Comparison of ENCODE assay signal across 9 cellular contexts in the genomic region with DNA sequence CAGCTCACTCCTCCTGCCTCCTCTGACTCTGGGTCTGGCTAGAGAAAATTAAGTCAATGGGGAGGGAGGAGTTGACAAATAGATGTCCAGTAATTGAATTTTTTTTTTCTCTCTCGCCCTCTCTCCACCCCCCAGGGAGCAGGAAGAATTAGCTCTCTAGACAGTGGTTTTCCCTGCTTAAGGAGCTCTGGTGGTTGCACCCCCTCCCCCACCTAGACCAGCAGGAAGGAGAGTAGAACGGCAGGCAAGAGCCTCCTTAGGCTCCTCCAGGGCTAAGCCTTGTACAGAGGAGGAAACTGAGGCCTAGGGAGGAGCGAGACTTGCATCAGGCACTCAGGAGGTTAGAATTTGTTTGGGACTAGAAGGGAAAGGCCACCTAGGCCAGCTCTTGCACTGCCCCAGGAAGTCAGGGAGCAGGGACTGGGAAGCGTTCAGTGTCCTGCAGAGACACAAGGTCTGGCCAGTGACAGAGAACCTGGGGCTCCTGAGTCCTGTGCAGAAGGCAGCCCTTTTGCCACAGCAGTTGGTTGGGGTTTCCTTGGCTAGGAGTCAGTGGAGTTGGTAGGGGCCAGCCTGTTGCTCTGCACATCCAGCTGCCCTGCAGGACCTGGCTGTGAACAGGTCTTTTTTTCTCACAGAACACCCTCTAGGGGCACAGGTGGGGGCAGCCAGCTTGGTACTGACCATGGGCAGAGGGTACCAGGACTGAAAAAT. TPM values are rescaled to one million over a fixed set of nuclear protein-coding genes. Genes with fewer than 3 reads are reported as not detected.
DNase-seq lines count a peak whose midpoint lies in the region; ATAC-seq and TF ChIP-seq lines count a peak whose summit lies in the region.
"Had no signal": no experiment of that assay in that cellular context is flagged by ENCODE, and none has a peak within 500 bp of the region (broad histone marks: within the 10 kb centered on the region; RNA-seq: fewer than 3 reads in every experiment).

No MANE protein-coding gene starts in this region.

- H3K27ac Mint-ChIP-seq in activated naive CD4-positive, alpha-beta T cell treated with anti-CD3 and anti-CD28 coated beads, Interleukin-2, amount 50 U/mL, for 24 hours, result no peak overlapping the region
- H3K27ac Mint-ChIP-seq in activated naive CD8-positive, alpha-beta T cell treated with anti-CD3 and anti-CD28 coated beads for 36 hours, result no peak overlapping the region

- peaks cover 13% of the 10 kb centered on the region for H3K4me1 ChIP-seq in suprapubic skin

- H3K9me3 ChIP-seq in suprapubic skin, result no peaks in the 10 kb centered on the region

- H3K9me3 Mint-ChIP-seq in activated naive CD4-positive, alpha-beta T cell treated with anti-CD3 and anti-CD28 coated beads, Interleukin-2, amount 50 U/mL, for 24 hours, result no peaks in the 10 kb centered on the region
- no peaks in the 10 kb centered on the region for H3K9me3 Mint-ChIP-seq in activated naive CD8-positive, alpha-beta T cell treated with anti-CD3 and anti-CD28 coated beads for 36 hours

- WGBS in suprapubic skin, result 78% methylated on average over 4 of the region's 4 CpGs

- H3K4me3 Mint-ChIP-seq in activated naive CD4-positive, alpha-beta T cell treated with anti-CD3 and anti-CD28 coated beads, Interleukin-2, amount 50 U/mL, for 24 hours, result peak overlapping the region; percentile 81
- peak overlapping the region; percentile 66 for H3K4me3 Mint-ChIP-seq in activated naive CD8-positive, alpha-beta T cell treated with anti-CD3 and anti-CD28 coated beads for 36 hours

- H3K36me3 Mint-ChIP-seq in activated naive CD4-positive, alpha-beta T cell treated with anti-CD3 and anti-CD28 coated beads, Interleukin-2, amount 50 U/mL, for 24 hours, result no peaks in the 10 kb centered on the region
- no peaks in the 10 kb centered on the region for H3K36me3 Mint-ChIP-seq in activated naive CD8-positive, alpha-beta T cell treated with anti-CD3 and anti-CD28 coated beads for 36 hours

- H3K27me3 Mint-ChIP-seq in activated naive CD4-positive, alpha-beta T cell treated with anti-CD3 and anti-CD28 coated beads, Interleukin-2, amount 50 U/mL, for 24 hours, result peaks cover 10% of the 10 kb centered on the region
- peaks cover 35% of the 10 kb centered on the region for H3K27me3 Mint-ChIP-seq in activated naive CD8-positive, alpha-beta T cell treated with anti-CD3 and anti-CD28 coated beads for 36 hours

- TF ChIP-seq CTCF in suprapubic skin (IDR thresholded peaks at IDR 0.05), result no peak

- H3K4me1 Mint-ChIP-seq in activated naive CD4-positive, alpha-beta T cell treated with anti-CD3 and anti-CD28 coated beads, Interleukin-2, amount 50 U/mL, for 24 hours, result peaks cover 9% of the 10 kb centered on the region
- H3K4me1 Mint-ChIP-seq in activated naive CD8-positive, alpha-beta T cell treated with anti-CD3 and anti-CD28 coated beads for 36 hours, result peaks cover 9% of the 10 kb centered on the region

- H3K27me3 ChIP-seq in suprapubic skin, result peaks cover 24% of the 10 kb centered on the region

- H3K36me3 ChIP-seq in suprapubic skin, result no peaks in the 10 kb centered on the region

- H3K27ac ChIP-seq in suprapubic skin, result no peak overlapping the region

- no peak for TF ChIP-seq POLR2A in suprapubic skin (IDR thresholded peaks at IDR 0.05)

- H3K4me3 ChIP-seq in suprapubic skin, result peak overlapping the region; percentile 44

- no peak for ATAC-seq in GM18517 (IDR thresholded peaks at IDR 0.05; ENCODE audit: unreplicated experiment)

- TF ChIP-seq EP300 in suprapubic skin (IDR thresholded peaks at IDR 0.05), result no peak

- DNase-seq in activated naive CD4-positive, alpha-beta T cell treated with anti-CD3 and anti-CD28 coated beads, Interleukin-2, amount 50 U/mL, for 16 hours, result no peak
- DNase-seq in activated naive CD8-positive, alpha-beta T cell treated with anti-CD3 and anti-CD28 coated beads for 36 hours, result no peak
- DNase-seq in islet precursor cell (peak; percentile 76), suprapubic skin (ENCODE audit: low spot score in 2 of 2) (no peak)
- DNase-seq in stimulated activated CD4-positive, alpha-beta T cell treated with anti-CD3 and anti-CD28 coated beads, Interleukin-2, amount 100 ng/mL, for 48 hours, result no peak
- DNase-seq in stimulated activated naive CD4-positive, alpha-beta T cell (lab: John Stamatoyannopoulos, UW), result no peak
- DNase-seq: activated CD4-positive, alpha-beta T cell treated with anti-CD3 and anti-CD28 coated beads for 1 hour had no signal

RNA-seq across cellular contexts. Expression of a gene that starts 49.5 kb away (rescaled TPM):
- 1 to 10 TPM; 1.0 to 1.3 TPM for total RNA-seq in activated naive CD8-positive, alpha-beta T cell treated with anti-CD3 and anti-CD28 coated beads for 36 hours
- 1 to 10 TPM; 4.7 to 8.5 (median 6.9) TPM for total RNA-seq in suprapubic skin
